ENCODE assay signal across 11 cellular contexts in the genomic region with DNA sequence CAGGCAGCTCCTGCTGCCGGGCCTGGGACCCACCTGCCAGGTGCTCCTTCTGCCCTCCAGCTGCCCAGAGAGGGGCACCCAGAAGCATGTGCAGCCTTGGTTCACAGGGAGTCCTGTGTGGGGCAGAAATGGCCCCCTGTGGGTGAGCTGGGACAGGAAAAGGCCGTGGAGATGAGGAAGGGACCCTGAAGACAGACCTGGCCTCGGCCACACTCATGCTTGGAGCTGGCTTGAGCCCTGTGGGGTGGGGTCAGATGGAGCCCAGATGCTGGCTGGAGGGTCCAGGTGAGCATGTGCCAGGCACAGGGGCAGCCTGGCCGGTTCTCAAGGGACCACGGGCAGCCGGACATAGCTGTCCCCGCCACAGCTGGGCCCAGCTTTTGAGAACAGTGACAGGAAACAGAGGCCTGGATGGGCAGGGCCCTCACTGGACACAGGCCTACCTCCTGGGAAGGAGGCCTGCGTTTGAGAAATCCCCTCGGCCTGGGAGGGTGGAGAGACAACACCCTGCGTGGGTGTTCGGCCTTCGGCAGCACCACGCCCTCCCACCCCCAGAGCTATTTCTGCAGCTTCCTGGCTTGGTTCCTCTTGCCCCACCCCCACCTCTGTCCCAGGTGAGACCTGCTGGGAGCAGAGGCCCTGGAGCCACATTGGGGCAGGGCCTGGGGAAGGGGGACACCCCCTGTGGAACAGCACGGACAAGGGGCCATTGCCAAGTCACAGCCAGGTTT.
DNase-seq lines count a peak whose midpoint lies in the region; ATAC-seq and TF ChIP-seq lines count a peak whose summit lies in the region.
"Had no signal": no experiment of that assay in that cellular context is flagged by ENCODE, and none has a peak within 500 bp of the region (broad histone marks: within the 10 kb centered on the region; RNA-seq: fewer than 3 reads in every experiment).

No MANE protein-coding gene starts in this region.

- peak overlapping the region; percentile 52 to 68 for H2BK12ac ChIP-seq in mesenchymal stem cell (ENCODE audit: low read length in 2 of 2)

- H3K4me1 Mint-ChIP-seq in MCF 10A (ENCODE audit: insufficient read depth, unreplicated experiment): peaks cover 23% of the 10 kb centered on the region

- peaks cover 11% of the 10 kb centered on the region; the same call in 1 of the 2 replicates for H3K4me1 ChIP-seq in GM23248 (ENCODE audit: insufficient read depth)
- H3K4me1 ChIP-seq in mesenchymal stem cell (ENCODE audit: control insufficient read depth, insufficient read depth, low read depth, low read length): peaks cover 16% of the 10 kb centered on the region
- H3K4me1 ChIP-seq: parathyroid adenoma had no signal

- peak overlapping the region; percentile 83 for H4K8ac ChIP-seq in mesenchymal stem cell (ENCODE audit: low read length)

- H3K79me1 ChIP-seq in mesenchymal stem cell (replicated peaks; ENCODE audit: low read length, poor library complexity, severe bottlenecking): no peaks in the 10 kb centered on the region

- TF ChIP-seq CTCF in MCF 10A (IDR thresholded peaks at IDR 0.05; ENCODE audit: unreplicated experiment): no peak

- H4K91ac ChIP-seq in mesenchymal stem cell (ENCODE audit: low read length): peak overlapping the region; percentile 79

- intact Hi-C loops in MCF 10A (cut with micrococcal nuclease): no loop called here

- H3K27me3 Mint-ChIP-seq in MCF 10A (ENCODE audit: insufficient read depth, unreplicated experiment): no peaks in the 10 kb centered on the region

- no peaks in the 10 kb centered on the region for H4K20me1 ChIP-seq in GM23248 (ENCODE audit: insufficient read depth)

- WGBS in GM23248 (ENCODE audit: low coverage in 1 of 2, low lambda C conversion rate in 2 of 2, missing lambda C conversion rate in 2 of 2), 2 experiments: 28 to 34% methylated on average over 13 to 14 of the region's 14 CpGs
- 59% methylated on average over 14 of the region's 14 CpGs for WGBS in mesenchymal stem cell

- H3K36me3 Mint-ChIP-seq in MCF 10A (ENCODE audit: insufficient read depth, unreplicated experiment): no peaks in the 10 kb centered on the region

- H3K9me3 ChIP-seq in GM23248 (ENCODE audit: low read depth) (no peaks in the 10 kb centered on the region), mesenchymal stem cell (ENCODE audit: control insufficient read depth, low read length) (no peaks in the 10 kb centered on the region)

- H3K79me2 ChIP-seq in GM23248 (ENCODE audit: insufficient read depth): no peaks in the 10 kb centered on the region
- H3K79me2 ChIP-seq: parathyroid adenoma had no signal

- peak overlapping the region; percentile 50 to 77 for H3K18ac ChIP-seq in mesenchymal stem cell (ENCODE audit: low read depth in 1 of 2, low read length in 2 of 2)

- in situ Hi-C loops in GM23248 (cut with MboI): no loop called here

- H2AFZ ChIP-seq in GM23248: peak overlapping the region; percentile 64
- H2AFZ ChIP-seq in mesenchymal stem cell (ENCODE audit: low read depth, low read length): peak overlapping the region; percentile 37
- H2AFZ ChIP-seq: parathyroid adenoma had no signal

- no peaks in the 10 kb centered on the region for H3F3A ChIP-seq in GM23248 (ENCODE audit: insufficient read depth)

- H3K27me3 ChIP-seq in GM23248 (replicated peaks; ENCODE audit: insufficient read depth) (no peaks in the 10 kb centered on the region), mesenchymal stem cell (ENCODE audit: control insufficient read depth in 1 of 2, insufficient read depth in 1 of 2, low read length in 2 of 2) (peaks cover 0 to 6% of the 10 kb centered on the region in 2 experiments)

- no peaks in the 10 kb centered on the region for H3K36me3 ChIP-seq in GM23248 (ENCODE audit: low read depth)
- no peaks in the 10 kb centered on the region for H3K36me3 ChIP-seq in mesenchymal stem cell (ENCODE audit: control insufficient read depth in 1 of 2, insufficient read depth in 2 of 2, low read depth in 1 of 2, low read length in 2 of 2)

- CTCF ChIA-PET in MCF 10A (lab: Yijun Ruan, JAX): interaction anchor here (0.6 to 1.4 kb wide), 4 partner anchors 24 to 583 kb away, joined by 3 to 6 read pairs (median 4); no protein-coding TSS in a partner anchor
- CTCF ChIA-PET in HEK293T (lab: Yijun Ruan, JAX): interaction anchor here (0.9 kb wide), 1 partner anchor 160 kb away, joined by 3 read pairs; no protein-coding TSS in a partner anchor

- POLR2A ChIA-PET in MCF 10A (lab: Yijun Ruan, JAX) (interaction anchor here (0.6 to 3.0 kb wide), 5 partner anchors 9 to 300 kb away, joined by 3 to 15 read pairs (median 3); a partner anchor contains a TSS), HEK293T (lab: Yijun Ruan, JAX) (no interaction called here)

- no TSS peak for BruUV-seq in MCF 10A (replicated peaks; lab: Mats Ljungman, UMichigan)

- DNase-seq in CD1c-positive myeloid dendritic cell (ENCODE audit: extremely low spot score) (peak; percentile 62), GM23248 (peak; percentile 47), MCF 10A (ENCODE audit: unreplicated experiment) (peak; percentile 76), mesenchymal stem cell (no peak), HEK293T (ENCODE audit: extremely low spot score) (no peak), GDM1 (lab: John Stamatoyannopoulos, UW) (no peak)
- DNase-seq: foreskin fibroblast had no signal

- no peak overlapping the region for H2BK5ac ChIP-seq in mesenchymal stem cell (ENCODE audit: low read depth, low read length, poor library complexity, severe bottlenecking)

- H3K27ac Mint-ChIP-seq in MCF 10A (ENCODE audit: low read depth, unreplicated experiment): peak overlapping the region; percentile 57

- H2BK15ac ChIP-seq in mesenchymal stem cell (ENCODE audit: low read depth, poor library complexity, severe bottlenecking): peak overlapping the region; percentile 94

- H2BK120ac ChIP-seq in mesenchymal stem cell (ENCODE audit: low read depth, low read length): peak overlapping the region; percentile 69

- H3K23ac ChIP-seq in mesenchymal stem cell (ENCODE audit: low read length in 2 of 2): no peak overlapping the region

- no peaks in the 10 kb centered on the region for H3K9me2 ChIP-seq in GM23248 (ENCODE audit: insufficient read depth)

- no peaks in the 10 kb centered on the region for H3K9me3 Mint-ChIP-seq in MCF 10A (ENCODE audit: unreplicated experiment)

- H3K14ac ChIP-seq in mesenchymal stem cell (ENCODE audit: low read length in 2 of 2): peak overlapping the region in 1 of 2 experiments; percentile 23

- H3K4ac ChIP-seq in mesenchymal stem cell (ENCODE audit: low read depth in 1 of 2, low read length in 2 of 2): peak overlapping the region; percentile 42 to 43

- H2AK5ac ChIP-seq in mesenchymal stem cell (ENCODE audit: low read length, severe bottlenecking): no peak overlapping the region

- H3K27ac ChIP-seq in GM23248 (no peak overlapping the region), mesenchymal stem cell (ENCODE audit: low read length, poor library complexity, severe bottlenecking) (no peak overlapping the region)
- H3K27ac ChIP-seq: parathyroid adenoma, SK-N-MC had no signal

- H3K4me3 Mint-ChIP-seq in MCF 10A (ENCODE audit: unreplicated experiment): no peak overlapping the region

- no peak overlapping the region for H3K4me3 ChIP-seq in GM23248
- H3K4me3 ChIP-seq in mesenchymal stem cell (ENCODE audit: insufficient read depth in 1 of 2, low read depth in 1 of 2, low read length in 2 of 2): no peak overlapping the region
- H3K4me3 ChIP-seq: SK-N-MC had no signal

- no peak for ATAC-seq in GM21825 (IDR thresholded peaks at IDR 0.05; ENCODE audit: unreplicated experiment)
- no peak for ATAC-seq in GM19467 (IDR thresholded peaks at IDR 0.05; ENCODE audit: unreplicated experiment)

- no peak overlapping the region for H3K4me2 ChIP-seq in GM23248 (ENCODE audit: unreplicated experiment)
- no peak overlapping the region for H3K4me2 ChIP-seq in mesenchymal stem cell (ENCODE audit: low read length, poor library complexity, severe bottlenecking)

- H3K9ac ChIP-seq in GM23248: peak overlapping the region; percentile 65
- no peak overlapping the region for H3K9ac ChIP-seq in mesenchymal stem cell (ENCODE audit: low read length)
- H3K9ac ChIP-seq: parathyroid adenoma had no signal

TF ChIP-seq in HEK293T, 16 proteins besides CTCF, POLR2A, EP300 and RAD21:
- TF ChIP-seq FOXK2 (IDR thresholded peaks at IDR 0.05) (no peak), LEF1 (IDR thresholded peaks at IDR 0.05; ENCODE audit: borderline replicate concordance) (no peak), FOXA1 (IDR thresholded peaks at IDR 0.05) (no peak), CTBP1 (IDR thresholded peaks at IDR 0.05; ENCODE audit: borderline replicate concordance) (no peak), HDGF (IDR thresholded peaks at IDR 0.05; ENCODE audit: borderline replicate concordance) (no peak), ELF4 (IDR thresholded peaks at IDR 0.05) (no peak), NFRKB (IDR thresholded peaks at IDR 0.05) (no peak), SP1 (IDR thresholded peaks at IDR 0.05) (no peak), ZNF384 (IDR thresholded peaks at IDR 0.05) (no peak), BHLHE40 (IDR thresholded peaks at IDR 0.05; ENCODE audit: borderline replicate concordance) (no peak), L3MBTL2 (conservative IDR thresholded peaks at IDR 0.05) (no peak)
- TF ChIP-seq, protein P1, sequence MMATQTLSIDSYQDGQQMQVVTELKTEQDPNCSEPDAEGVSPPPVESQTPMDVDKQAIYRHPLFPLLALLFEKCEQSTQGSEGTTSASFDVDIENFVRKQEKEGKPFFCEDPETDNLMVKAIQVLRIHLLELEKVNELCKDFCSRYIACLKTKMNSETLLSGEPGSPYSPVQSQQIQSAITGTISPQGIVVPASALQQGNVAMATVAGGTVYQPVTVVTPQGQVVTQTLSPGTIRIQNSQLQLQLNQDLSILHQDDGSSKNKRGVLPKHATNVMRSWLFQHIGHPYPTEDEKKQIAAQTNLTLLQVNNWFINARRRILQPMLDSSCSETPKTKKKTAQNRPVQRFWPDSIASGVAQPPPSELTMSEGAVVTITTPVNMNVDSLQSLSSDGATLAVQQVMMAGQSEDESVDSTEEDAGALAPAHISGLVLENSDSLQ (IDR thresholded peaks at IDR 0.05): no peak

Comparison
In these comparisons a context has a peak if more than half of its experiments do, and no peak if none do; other contexts are left out.
1. DNase-seq: peak in CD1c-positive myeloid dendritic cell (single experiment), GM23248 (single experiment) and MCF 10A (single experiment); none in mesenchymal stem cell (single experiment), HEK293T (single experiment) and GDM1 (single experiment).